In the genomic region with DNA sequence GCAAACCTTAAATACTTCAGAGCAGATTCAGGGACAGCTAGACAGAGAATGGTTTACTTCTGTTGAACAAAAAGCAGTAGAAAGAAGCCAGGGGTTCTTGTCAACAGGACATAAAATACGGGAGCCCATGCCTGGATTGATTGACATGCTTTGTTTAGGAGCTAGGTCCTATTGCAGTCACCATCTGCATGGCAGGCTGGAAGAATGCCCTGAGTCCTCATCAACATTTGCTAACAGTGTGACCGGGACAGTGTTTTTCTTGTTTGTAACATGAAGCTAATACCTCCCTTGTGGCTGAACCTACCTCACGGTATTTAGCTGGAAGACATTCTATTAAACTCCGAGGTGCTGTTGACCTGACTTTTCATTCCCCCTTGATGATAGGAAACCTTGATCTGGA, we compare ENCODE assay signal across 23 cellular contexts.
A peak's percentile ranks its signal among the peaks of the same experiment; 100 is the strongest.
DNase-seq lines count a peak whose midpoint lies in the region; ATAC-seq and TF ChIP-seq lines count a peak whose summit lies in the region.
"Had no signal": no experiment of that assay in that cellular context is flagged by ENCODE, and none has a peak within 500 bp of the region (broad histone marks: within the 10 kb centered on the region; RNA-seq: fewer than 3 reads in every experiment).

No MANE protein-coding gene starts in this region.

- POLR2A ChIA-PET in PC-9 (lab: Charles Lee; ENCODE audit: unreplicated experiment): no interaction called here

- H4K20me1 ChIP-seq in PC-9 (ENCODE audit: insufficient read depth): no peaks in the 10 kb centered on the region
- H4K20me1 ChIP-seq: BLaER1 had no signal

- H2AFZ ChIP-seq in PC-9: no peak overlapping the region

- no peaks in the 10 kb centered on the region for H3K4me1 ChIP-seq in PC-9 (replicated peaks; ENCODE audit: insufficient read depth)

- H3K9me2 ChIP-seq in PC-9 (ENCODE audit: insufficient read depth): no peaks in the 10 kb centered on the region

- intact Hi-C loops in PC-9 (cut with micrococcal nuclease; ENCODE audit: unreplicated experiment): no loop called here

- H3K4me3 Mint-ChIP-seq in brain: peak overlapping the region in 1 of 5 experiments; percentile 48
- H3K4me3 Mint-ChIP-seq: CD4-positive, CD25-positive, alpha-beta regulatory T cell had no signal

- H3K4me2 ChIP-seq in PC-9: no peak overlapping the region
- H3K4me2 ChIP-seq: BLaER1 had no signal

- no peaks in the 10 kb centered on the region for H3K27me3 Mint-ChIP-seq in brain
- H3K27me3 Mint-ChIP-seq: CD4-positive, CD25-positive, alpha-beta regulatory T cell had no signal

- no peak for TF ChIP-seq CTCF in brain (conservative IDR thresholded peaks at IDR 0.05)
- no peak for TF ChIP-seq CTCF in PC-9 (conservative IDR thresholded peaks at IDR 0.05)

- no peaks in the 10 kb centered on the region for H3K36me3 ChIP-seq in PC-9 (ENCODE audit: low read depth)
- H3K36me3 ChIP-seq: BLaER1, MG63 had no signal

- peak overlapping the region; percentile 74 for H3K27ac ChIP-seq in layer of hippocampus (ENCODE audit: low read depth, low read length)
- H3K27ac ChIP-seq in temporal lobe (ENCODE audit: low read depth, low read length): peak overlapping the region; percentile 98
- no peak overlapping the region for H3K27ac ChIP-seq in PC-9
- H3K27ac ChIP-seq: BLaER1 had no signal

- H3F3A ChIP-seq in PC-9 (ENCODE audit: insufficient read depth, low read depth): no peaks in the 10 kb centered on the region

- H3K79me2 ChIP-seq in PC-9 (ENCODE audit: low read depth): no peaks in the 10 kb centered on the region

- H3K4me1 Mint-ChIP-seq in brain: peaks cover 91% of the 10 kb centered on the region
- H3K4me1 Mint-ChIP-seq: CD4-positive, CD25-positive, alpha-beta regulatory T cell had no signal

- ATAC-seq in GM18868 (IDR thresholded peaks at IDR 0.05; ENCODE audit: unreplicated experiment): no peak
- ATAC-seq: HepG2, K562, Panc1 had no signal

- no TSS peak for BruUV-seq in PC-9 (replicated peaks; lab: Mats Ljungman, UMichigan)

- H3K27me3 ChIP-seq in layer of hippocampus (ENCODE audit: control insufficient read depth, insufficient read depth, low read length): no peaks in the 10 kb centered on the region
- peaks cover 59% of the 10 kb centered on the region for H3K27me3 ChIP-seq in PC-9 (ENCODE audit: insufficient read depth, low read depth)
- H3K27me3 ChIP-seq: BLaER1, MG63 had no signal

- CTCF ChIA-PET in PC-9 (lab: Charles Lee): no interaction called here

- no peaks in the 10 kb centered on the region for H3K9me3 Mint-ChIP-seq in brain

- H3K36me3 Mint-ChIP-seq in brain: no peaks in the 10 kb centered on the region
- H3K36me3 Mint-ChIP-seq: CD4-positive, CD25-positive, alpha-beta regulatory T cell had no signal

- peak; percentile 21 for DNase-seq in NCI-H1092 treated with DMSO at 0.1 percent for 48 hours (lab: John Stamatoyannopoulos, UW)
- DNase-seq in NCI-H1092 (lab: John Stamatoyannopoulos, UW): no peak
- no peak for DNase-seq in PC-9
- no peak for DNase-seq in NCI-H187 treated with DMSO at 0.1 percent for 48 hours (lab: John Stamatoyannopoulos, UW)
- DNase-seq: 8988T; ACHN; CD4-positive, CD25-positive, alpha-beta regulatory T cell; DMS53; MG63; NCI-H1417; NCI-H1694; NCI-H2171 treated with DMSO at 0.1 percent for 48 hours; NCI-H345; NCI-H510A treated with DMSO at 0.1 percent for 48 hours; SHP77 treated with DMSO at 0.1 percent for 48 hours had no signal

- H3K4me3 ChIP-seq in PC-9: no peak overlapping the region
- H3K4me3 ChIP-seq: BLaER1, K562, MG63 had no signal

- H3K9me3 ChIP-seq in PC-9 (ENCODE audit: insufficient read depth, low read depth): no peaks in the 10 kb centered on the region
- H3K9me3 ChIP-seq: BLaER1, MG63 had no signal

- H3K27ac Mint-ChIP-seq in brain: peak overlapping the region in 3 of 5 experiments; percentile 33 to 94 (median 76)
- H3K27ac Mint-ChIP-seq: CD4-positive, CD25-positive, alpha-beta regulatory T cell had no signal
